ENCODE assay signal across 26 cellular contexts in the genomic region with DNA sequence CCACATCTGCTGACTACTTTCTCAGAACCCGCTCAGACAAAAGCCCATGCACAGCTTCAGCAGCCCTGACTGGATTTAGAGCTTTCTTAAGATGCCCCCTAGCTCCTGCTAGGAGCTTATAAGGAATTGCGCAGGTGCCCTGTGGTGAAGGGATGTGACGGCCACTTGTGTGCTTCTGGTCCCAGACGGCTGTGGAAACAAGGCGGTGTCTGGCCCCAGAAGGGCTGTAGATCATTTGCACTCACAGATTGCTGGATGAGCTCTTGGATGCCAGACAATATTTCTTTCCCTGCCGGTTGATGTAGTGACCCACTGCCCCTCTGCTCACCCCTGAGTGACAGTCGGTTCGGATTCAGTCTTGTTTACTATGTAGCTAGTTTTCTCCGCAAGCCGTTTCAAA.
"Had no signal": no experiment of that assay in that cellular context is flagged by ENCODE, and none has a peak within 500 bp of the region (broad histone marks: within the 10 kb centered on the region; RNA-seq: fewer than 3 reads in every experiment).

No MANE protein-coding gene starts in this region.

- H3K27me3 ChIP-seq: foreskin keratinocyte, neutrophil had no signal

- H3K27ac ChIP-seq: foreskin keratinocyte, heart right ventricle, left ventricle myocardium inferior, neutrophil, skin epidermis, thoracic aorta, VCaP had no signal

- H3K4me3 Mint-ChIP-seq: activated CD4-positive, alpha-beta T cell treated with anti-CD3 and anti-CD28 coated beads, Interleukin-2, amount 10 ng/mL, durations not matched to agents 24 days and 14 days; activated CD8-positive, alpha-beta T cell treated with anti-CD3 and anti-CD28 coated beads for 36 hours; activated naive CD4-positive, alpha-beta T cell treated with anti-CD3 and anti-CD28 coated beads, Interleukin-2, amount 50 U/mL, for 24 hours; activated naive CD8-positive, alpha-beta T cell treated with anti-CD3 and anti-CD28 coated beads, Interleukin-2, amount 50 U/mL, for 24 hours; activated T-cell treated with anti-CD3 and anti-CD28 coated beads, Interleukin-2, amount 50 U/mL, for 4 hours; natural killer cell treated with Interleukin-12 subunit alpha and Interleukin-12 subunit beta and Interleukin-15 and Interleukin-18, amount 100 ng/mL, for 72 hours; stimulated activated naive CD8-positive, alpha-beta T cell treated with anti-CD3 and anti-CD28 coated beads, Interleukin-15, Interleukin-2, amounts not matched to agents 100 ng/mL and 50 ng/mL, for 24 hours had no signal

- H3K36me3 ChIP-seq: heart right ventricle, left ventricle myocardium inferior, neutrophil, thoracic aorta had no signal

- H3K4me1 Mint-ChIP-seq: activated naive CD4-positive, alpha-beta T cell treated with anti-CD3 and anti-CD28 coated beads, Interleukin-2, amount 50 U/mL, for 24 hours; activated naive CD8-positive, alpha-beta T cell treated with anti-CD3 and anti-CD28 coated beads, Interleukin-2, amount 50 U/mL, for 24 hours had no signal

- H3K4me3 ChIP-seq: heart right ventricle, left ventricle myocardium inferior, lung, skin epidermis, thoracic aorta had no signal

- DNase-seq: activated CD4-positive, alpha-beta T cell treated with anti-CD3 and anti-CD28 coated beads, Interleukin-2, amount 10 ng/mL, durations not matched to agents 24 days and 14 days; activated CD4-positive, CD25-positive, alpha-beta regulatory T cell treated with anti-CD3 and anti-CD28 coated beads, Interleukin-2, amount 50 U/mL, for 72 hours; activated CD8-positive, alpha-beta T cell treated with anti-CD3 and anti-CD28 coated beads for 36 hours; activated naive CD8-positive, alpha-beta T cell treated with anti-CD3 and anti-CD28 coated beads, Interleukin-2, amount 50 U/mL, for 24 hours; activated T-cell treated with anti-CD3 and anti-CD28 coated beads, Interleukin-2, amount 50 U/mL, for 4 hours; caudate nucleus; cortex of kidney; foreskin keratinocyte; heart right ventricle; kidney glomerular epithelial cell; left ventricle myocardium inferior; mesendoderm; stimulated activated CD4-positive, alpha-beta T cell treated with anti-CD3 and anti-CD28 coated beads, Interleukin-12 subunit alpha, Interleukin-12 subunit beta, amount 100 ng/mL, for 4 hours; stimulated activated CD4-positive, alpha-beta T cell treated with anti-CD3 and anti-CD28 coated beads, Interleukin-4, amount 100 ng/mL, for 1 hour had no signal

- H3K36me3 Mint-ChIP-seq: activated naive CD4-positive, alpha-beta T cell treated with anti-CD3 and anti-CD28 coated beads, Interleukin-2, amount 50 U/mL, for 24 hours; natural killer cell treated with Interleukin-12 subunit alpha and Interleukin-12 subunit beta and Interleukin-15 and Interleukin-18, amount 100 ng/mL, for 72 hours had no signal

- H3K9me3 Mint-ChIP-seq: activated CD4-positive, alpha-beta T cell treated with anti-CD3 and anti-CD28 coated beads, Interleukin-2, amount 10 ng/mL, durations not matched to agents 24 days and 14 days; activated CD8-positive, alpha-beta T cell treated with anti-CD3 and anti-CD28 coated beads for 36 hours; activated naive CD4-positive, alpha-beta T cell treated with anti-CD3 and anti-CD28 coated beads, Interleukin-2, amount 50 U/mL, for 24 hours; activated naive CD8-positive, alpha-beta T cell treated with anti-CD3 and anti-CD28 coated beads, Interleukin-2, amount 50 U/mL, for 24 hours; activated T-cell treated with anti-CD3 and anti-CD28 coated beads, Interleukin-2, amount 50 U/mL, for 4 hours; activated T-helper 2 cell treated with anti-CD3 and anti-CD28 coated beads, Interferon-gamma antibody, Interleukin-2, Interleukin-4, amounts not matched to agents 10 μg/mL and 5 μg/mL and 100 μg/mL, durations not matched to agents 14 hours and 24 hours and 36 hours; natural killer cell treated with Interleukin-12 subunit alpha and Interleukin-12 subunit beta and Interleukin-15 and Interleukin-18, amount 100 ng/mL, for 72 hours; stimulated activated naive CD8-positive, alpha-beta T cell treated with anti-CD3 and anti-CD28 coated beads, Interleukin-15, Interleukin-2, amounts not matched to agents 100 ng/mL and 50 ng/mL, for 24 hours had no signal

- H3K4me1 ChIP-seq: foreskin keratinocyte had no signal

- H3K9me3 ChIP-seq: heart right ventricle, left ventricle myocardium inferior, neutrophil, thoracic aorta had no signal

- H3K27ac Mint-ChIP-seq: activated CD4-positive, alpha-beta T cell treated with anti-CD3 and anti-CD28 coated beads, Interleukin-2, amount 10 ng/mL, durations not matched to agents 24 days and 14 days; activated CD8-positive, alpha-beta T cell treated with anti-CD3 and anti-CD28 coated beads for 36 hours; activated naive CD4-positive, alpha-beta T cell treated with anti-CD3 and anti-CD28 coated beads, Interleukin-2, amount 50 U/mL, for 24 hours; activated naive CD8-positive, alpha-beta T cell treated with anti-CD3 and anti-CD28 coated beads, Interleukin-2, amount 50 U/mL, for 24 hours; activated T-helper 2 cell treated with anti-CD3 and anti-CD28 coated beads, Interferon-gamma antibody, Interleukin-2, Interleukin-4, amounts not matched to agents 10 μg/mL and 5 μg/mL and 100 μg/mL, durations not matched to agents 14 hours and 24 hours and 36 hours; natural killer cell treated with Interleukin-12 subunit alpha and Interleukin-12 subunit beta and Interleukin-15 and Interleukin-18, amount 100 ng/mL, for 72 hours; progenitor cell of endocrine pancreas; stimulated activated naive CD8-positive, alpha-beta T cell treated with anti-CD3 and anti-CD28 coated beads, Interleukin-15, Interleukin-2, amounts not matched to agents 100 ng/mL and 50 ng/mL, for 24 hours had no signal

- ATAC-seq: activated CD8-positive, alpha-beta T cell treated with anti-CD3 and anti-CD28 coated beads for 36 hours; activated naive CD8-positive, alpha-beta T cell treated with anti-CD3 and anti-CD28 coated beads, Interleukin-2, amount 50 U/mL, for 24 hours; activated T-cell treated with anti-CD3 and anti-CD28 coated beads, Interleukin-2, amount 50 U/mL, for 4 hours; esophagus mucosa; foreskin keratinocyte; heart right ventricle; natural killer cell treated with Interleukin-12 subunit alpha and Interleukin-12 subunit beta and Interleukin-15 and Interleukin-18, amount 100 ng/mL, for 72 hours; sciatic nerve had no signal
